ENCODE assay signal across 20 cellular contexts in genomic region chr13:111956261-111957151, GRCh38.
"Had no signal": no experiment of that assay in that cellular context is flagged by ENCODE, and none has a peak within 500 bp of the region (broad histone marks: within the 10 kb centered on the region; RNA-seq: fewer than 3 reads in every experiment).

No MANE protein-coding gene starts in this region.

- FAIRE-seq: bronchial epithelial cell had no signal

- H3K36me3 Mint-ChIP-seq: activated naive CD8-positive, alpha-beta T cell treated with anti-CD3 and anti-CD28 coated beads for 36 hours; naive B cell had no signal

- H3K4me1 Mint-ChIP-seq: activated B cell treated with CpG ODN at 0.5 μM for 24 hours; activated CD4-positive, alpha-beta T cell treated with anti-CD3 and anti-CD28 coated beads for 36 hours; activated naive CD8-positive, alpha-beta T cell treated with anti-CD3 and anti-CD28 coated beads for 36 hours; naive B cell; T-helper 17 cell had no signal

- H3K9me3 Mint-ChIP-seq: activated B cell treated with CpG ODN at 0.5 μM for 24 hours; activated naive CD8-positive, alpha-beta T cell treated with anti-CD3 and anti-CD28 coated beads for 36 hours; stimulated activated naive CD8-positive, alpha-beta T cell treated with anti-CD3 and anti-CD28 coated beads, Interleukin-15, Interleukin-2, amounts not matched to agents 100 ng/mL and 50 ng/mL, for 24 hours had no signal

- H3K4me1 ChIP-seq: foreskin keratinocyte, tibial artery had no signal

- H3K4me3 Mint-ChIP-seq: activated B cell treated with CpG ODN at 0.5 μM for 24 hours; activated CD4-positive, alpha-beta T cell treated with anti-CD3 and anti-CD28 coated beads for 36 hours; activated naive CD8-positive, alpha-beta T cell treated with anti-CD3 and anti-CD28 coated beads for 36 hours; naive B cell; neural crest cell; stimulated activated naive CD8-positive, alpha-beta T cell treated with anti-CD3 and anti-CD28 coated beads, Interleukin-15, Interleukin-2, amounts not matched to agents 100 ng/mL and 50 ng/mL, for 24 hours; T-helper 17 cell had no signal

- DNase-seq: activated B cell treated with CpG ODN at 0.5 μM for 24 hours; activated CD4-positive, alpha-beta T cell treated with anti-CD3 and anti-CD28 coated beads for 36 hours; activated CD4-positive, alpha-beta T cell treated with anti-CD3 and anti-CD28 coated beads, Interleukin-2, amount 50 U/mL, for 4 hours; activated naive CD4-positive, alpha-beta T cell treated with Interleukin-2 at 50 U/mL for 16 hours; activated naive CD8-positive, alpha-beta T cell treated with anti-CD3 and anti-CD28 coated beads for 36 hours; activated T-cell treated with anti-CD3 and anti-CD28 coated beads, Interleukin-2, amount 50 U/mL, for 1 hour; cerebellar nuclear complex; effector CD8-positive, alpha-beta T cell; foreskin keratinocyte; hypothalamus; mesenchymal stem cell; naive B cell; stimulated activated CD4-positive, alpha-beta T cell treated with anti-CD3 and anti-CD28 coated beads, Interleukin-1b, Interleukin-23, amount 100 ng/mL, for 48 hours; SW 1271; T-helper 17 cell; tibial artery had no signal

- H3K36me3 ChIP-seq: tibial artery had no signal

- H3K27ac ChIP-seq: foreskin keratinocyte, SK-N-MC, tibial artery had no signal

- H3K4me3 ChIP-seq: SK-N-MC, tibial artery had no signal

- ATAC-seq: activated CD4-positive, alpha-beta T cell treated with anti-CD3 and anti-CD28 coated beads for 36 hours; foreskin keratinocyte; T-helper 17 cell had no signal

- H3K27me3 Mint-ChIP-seq: activated B cell treated with CpG ODN at 0.5 μM for 24 hours; activated CD4-positive, alpha-beta T cell treated with anti-CD3 and anti-CD28 coated beads for 36 hours; activated naive CD8-positive, alpha-beta T cell treated with anti-CD3 and anti-CD28 coated beads for 36 hours; naive B cell; stimulated activated naive CD8-positive, alpha-beta T cell treated with anti-CD3 and anti-CD28 coated beads, Interleukin-15, Interleukin-2, amounts not matched to agents 100 ng/mL and 50 ng/mL, for 24 hours; T-helper 17 cell had no signal

- H3K27me3 ChIP-seq: foreskin keratinocyte, tibial artery had no signal

- H3K27ac Mint-ChIP-seq: activated B cell treated with CpG ODN at 0.5 μM for 24 hours; activated CD4-positive, alpha-beta T cell treated with anti-CD3 and anti-CD28 coated beads for 36 hours; activated naive CD8-positive, alpha-beta T cell treated with anti-CD3 and anti-CD28 coated beads for 36 hours; naive B cell; stimulated activated naive CD8-positive, alpha-beta T cell treated with anti-CD3 and anti-CD28 coated beads, Interleukin-15, Interleukin-2, amounts not matched to agents 100 ng/mL and 50 ng/mL, for 24 hours; T-helper 17 cell had no signal
